13 cellular contexts compared by ENCODE assay signal in genomic region chr3:130137685-130138084, GRCh38. TPM values are rescaled to one million over a fixed set of nuclear protein-coding genes. Genes with fewer than 3 reads are reported as not detected.
"Had no signal": no experiment of that assay in that cellular context is flagged by ENCODE, and none has a peak within 500 bp of the region (broad histone marks: within the 10 kb centered on the region; RNA-seq: fewer than 3 reads in every experiment).

No MANE protein-coding gene starts in this region.

RNA-seq across cellular contexts. Expression of gene ALG1L2, which starts 56.1 kb away (rescaled TPM):
- total RNA-seq: omental fat pad, osteoblast, prostate gland, psoas muscle, pulmonary artery endothelial cell, right atrium auricular region, sigmoid colon, smooth muscle cell had no signal
- polyA plus RNA-seq: neural cell, ovary, pancreas, psoas muscle, right cardiac atrium, spleen had no signal
